Comparison of ENCODE assay signal across 9 cellular contexts in the genomic region with DNA sequence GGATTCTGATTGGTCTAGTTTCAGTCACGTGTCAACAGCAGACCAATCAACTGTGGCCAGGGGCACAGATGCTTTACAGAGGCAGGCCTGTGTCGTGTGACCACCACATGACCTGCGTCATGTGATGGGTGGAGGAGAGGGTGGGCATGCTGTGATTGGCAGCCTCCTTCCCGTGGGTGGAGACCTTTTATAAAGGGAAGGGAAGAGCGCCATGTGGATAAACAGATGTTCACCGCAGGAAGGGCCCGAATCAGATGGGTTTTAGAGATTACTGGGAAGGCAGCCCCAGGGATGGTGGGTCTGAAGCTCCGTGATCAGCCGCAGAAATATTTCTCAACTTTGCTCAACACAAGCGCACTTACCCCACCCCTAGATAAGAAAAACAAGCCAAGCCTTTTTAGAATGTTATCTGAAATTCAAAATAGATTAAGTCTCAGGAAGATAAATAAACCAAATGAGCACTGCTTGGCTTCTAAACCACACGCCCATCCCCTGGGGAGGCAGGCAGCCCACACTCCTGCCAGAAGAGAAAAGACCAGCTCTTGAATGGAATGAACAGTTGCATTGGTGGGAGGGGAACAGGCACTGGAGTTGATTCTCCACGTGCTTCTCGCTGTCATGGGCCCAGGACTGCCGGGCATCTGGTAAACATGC. TPM values are rescaled to one million over a fixed set of nuclear protein-coding genes. Genes with fewer than 3 reads are reported as not detected.
DNase-seq lines count a peak whose midpoint lies in the region; ATAC-seq and TF ChIP-seq lines count a peak whose summit lies in the region.
"Had no signal": no experiment of that assay in that cellular context is flagged by ENCODE, and none has a peak within 500 bp of the region (broad histone marks: within the 10 kb centered on the region; RNA-seq: fewer than 3 reads in every experiment).

No MANE protein-coding gene starts in this region.

- CTCF ChIA-PET in MCF 10A (lab: Yijun Ruan, JAX) = interaction anchor here (0.6 kb wide), 1 partner anchor 9 kb away, joined by 3 read pairs; no protein-coding TSS in a partner anchor

- H3K4me1 ChIP-seq in GM23338 (ENCODE audit: insufficient read depth) (peaks cover 18% of the 10 kb centered on the region), SJSA1 (replicated peaks) (peaks cover 63% of the 10 kb centered on the region), foreskin keratinocyte (no peaks in the 10 kb centered on the region)

- H3K27me3 Mint-ChIP-seq in GM23338 (ENCODE audit: insufficient read depth, low read depth, poor library complexity) (peaks cover 3% of the 10 kb centered on the region), MCF 10A (ENCODE audit: insufficient read depth, unreplicated experiment) (peaks cover 11% of the 10 kb centered on the region)

- no peak overlapping the region for H3K27ac Mint-ChIP-seq in GM23338
- H3K27ac Mint-ChIP-seq in MCF 10A (ENCODE audit: low read depth, unreplicated experiment) = no peak overlapping the region

- TF ChIP-seq CTCF in GM23338 (conservative IDR thresholded peaks at IDR 0.05; ENCODE audit: low read depth in 2 of 2) = no peak
- no peak for TF ChIP-seq CTCF in foreskin keratinocyte (conservative IDR thresholded peaks at IDR 0.05)
- no peak for TF ChIP-seq CTCF in MCF 10A (IDR thresholded peaks at IDR 0.05; ENCODE audit: unreplicated experiment)

- H3K79me2 ChIP-seq in GM23338 (replicated peaks; ENCODE audit: insufficient read depth) = no peaks in the 10 kb centered on the region

- DNase-seq in GM23338 (ENCODE audit: low spot score) = peak; percentile 33
- peak; percentile 99 for DNase-seq in SJSA1 (ENCODE audit: low read depth in 1 of 2, low spot score in 2 of 2)
- no peak for DNase-seq in foreskin keratinocyte
- peak; percentile 51 for DNase-seq in skeletal muscle cell (ENCODE audit: low read depth)
- DNase-seq in NOMO-1 treated with DMSO at 0.1 percent for 48 hours (lab: John Stamatoyannopoulos, UW; ENCODE audit: unreplicated experiment) = no peak
- no peak for DNase-seq in MCF 10A (ENCODE audit: unreplicated experiment)
- DNase-seq in occipital lobe (lab: John Stamatoyannopoulos, UW) = no peak
- DNase-seq: NCI-H1436 treated with DMSO at 0.1 percent for 48 hours had no signal

- no peaks in the 10 kb centered on the region for H3F3A ChIP-seq in GM23338 (replicated peaks; ENCODE audit: low read depth)

- no peaks in the 10 kb centered on the region for H4K20me1 ChIP-seq in GM23338 (replicated peaks; ENCODE audit: insufficient read depth)

- H3K4me3 ChIP-seq in GM23338 = no peak overlapping the region
- no peak overlapping the region for H3K4me3 ChIP-seq in SJSA1
- no peak overlapping the region for H3K4me3 ChIP-seq in skeletal muscle cell (ENCODE audit: low read depth, low read length)

- H3K27me3 ChIP-seq in GM23338 (ENCODE audit: insufficient read depth) (no peaks in the 10 kb centered on the region), SJSA1 (replicated peaks) (no peaks in the 10 kb centered on the region), foreskin keratinocyte (no peaks in the 10 kb centered on the region)

- no peak overlapping the region for H2AFZ ChIP-seq in GM23338

- H3K4me3 Mint-ChIP-seq in GM23338 = no peak overlapping the region
- no peak overlapping the region for H3K4me3 Mint-ChIP-seq in MCF 10A (ENCODE audit: unreplicated experiment)

- H3K27ac ChIP-seq in GM23338 (ENCODE audit: low read depth) (no peak overlapping the region), SJSA1 (peak overlapping the region; percentile 37), foreskin keratinocyte (no peak overlapping the region)

- H3K36me3 ChIP-seq in GM23338 (ENCODE audit: insufficient read depth) = no peaks in the 10 kb centered on the region
- no peaks in the 10 kb centered on the region for H3K36me3 ChIP-seq in SJSA1

- no peaks in the 10 kb centered on the region; the same call in 2 of the 3 replicates for H3K9me3 Mint-ChIP-seq in GM23338
- H3K9me3 Mint-ChIP-seq in MCF 10A (ENCODE audit: unreplicated experiment) = no peaks in the 10 kb centered on the region

- H3K9me2 ChIP-seq in GM23338 (ENCODE audit: insufficient read depth) = no peaks in the 10 kb centered on the region

- BruUV-seq in MCF 10A (replicated peaks; lab: Mats Ljungman, UMichigan) = no TSS peak

- intact Hi-C loops in MCF 10A (cut with micrococcal nuclease) = no loop called here

- H3K4me1 Mint-ChIP-seq in GM23338 (peaks cover 34% of the 10 kb centered on the region), MCF 10A (ENCODE audit: insufficient read depth, unreplicated experiment) (no peaks in the 10 kb centered on the region)

- no peaks in the 10 kb centered on the region for H3K9me3 ChIP-seq in SJSA1 (replicated peaks)

- POLR2A ChIA-PET in MCF 10A (lab: Yijun Ruan, JAX) = no interaction called here

- peak; percentile 12; the same call in 1 of the 3 replicates for ATAC-seq in GM23338
- ATAC-seq in foreskin keratinocyte = peak; percentile 15
- ATAC-seq in HG02623 (IDR thresholded peaks at IDR 0.05; ENCODE audit: unreplicated experiment) = no peak

- H3K36me3 Mint-ChIP-seq in GM23338 (ENCODE audit: low read depth) = no peaks in the 10 kb centered on the region
- no peaks in the 10 kb centered on the region for H3K36me3 Mint-ChIP-seq in MCF 10A (ENCODE audit: insufficient read depth, unreplicated experiment)

- H3K4me2 ChIP-seq in GM23338 = no peak overlapping the region

TF ChIP-seq in GM23338, 12 proteins besides CTCF, POLR2A, EP300 and RAD21:
- TF ChIP-seq STAT1 (IDR thresholded peaks at IDR 0.05; ENCODE audit: unreplicated experiment) (no peak), CREB1 (CRISPR knock-in tag; IDR thresholded peaks at IDR 0.05; ENCODE audit: low read depth) (no peak), EZH2phosphoT487 (IDR thresholded peaks at IDR 0.05; ENCODE audit: unreplicated experiment) (no peak)
- TF ChIP-seq, protein P1, sequence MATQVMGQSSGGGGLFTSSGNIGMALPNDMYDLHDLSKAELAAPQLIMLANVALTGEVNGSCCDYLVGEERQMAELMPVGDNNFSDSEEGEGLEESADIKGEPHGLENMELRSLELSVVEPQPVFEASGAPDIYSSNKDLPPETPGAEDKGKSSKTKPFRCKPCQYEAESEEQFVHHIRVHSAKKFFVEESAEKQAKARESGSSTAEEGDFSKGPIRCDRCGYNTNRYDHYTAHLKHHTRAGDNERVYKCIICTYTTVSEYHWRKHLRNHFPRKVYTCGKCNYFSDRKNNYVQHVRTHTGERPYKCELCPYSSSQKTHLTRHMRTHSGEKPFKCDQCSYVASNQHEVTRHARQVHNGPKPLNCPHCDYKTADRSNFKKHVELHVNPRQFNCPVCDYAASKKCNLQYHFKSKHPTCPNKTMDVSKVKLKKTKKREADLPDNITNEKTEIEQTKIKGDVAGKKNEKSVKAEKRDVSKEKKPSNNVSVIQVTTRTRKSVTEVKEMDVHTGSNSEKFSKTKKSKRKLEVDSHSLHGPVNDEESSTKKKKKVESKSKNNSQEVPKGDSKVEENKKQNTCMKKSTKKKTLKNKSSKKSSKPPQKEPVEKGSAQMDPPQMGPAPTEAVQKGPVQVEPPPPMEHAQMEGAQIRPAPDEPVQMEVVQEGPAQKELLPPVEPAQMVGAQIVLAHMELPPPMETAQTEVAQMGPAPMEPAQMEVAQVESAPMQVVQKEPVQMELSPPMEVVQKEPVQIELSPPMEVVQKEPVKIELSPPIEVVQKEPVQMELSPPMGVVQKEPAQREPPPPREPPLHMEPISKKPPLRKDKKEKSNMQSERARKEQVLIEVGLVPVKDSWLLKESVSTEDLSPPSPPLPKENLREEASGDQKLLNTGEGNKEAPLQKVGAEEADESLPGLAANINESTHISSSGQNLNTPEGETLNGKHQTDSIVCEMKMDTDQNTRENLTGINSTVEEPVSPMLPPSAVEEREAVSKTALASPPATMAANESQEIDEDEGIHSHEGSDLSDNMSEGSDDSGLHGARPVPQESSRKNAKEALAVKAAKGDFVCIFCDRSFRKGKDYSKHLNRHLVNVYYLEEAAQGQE (IDR thresholded peaks at IDR 0.05; ENCODE audit: unreplicated experiment) = no peak

RNA-seq across cellular contexts. Expression of a gene that starts 43.6 kb away (rescaled TPM):
- 1.0 TPM in 1 of 2 replicates, not detected in the other for total RNA-seq in GM23338 (2014; rRNA removed; shearing (Covaris generic))
- polyA plus RNA-seq in GM23338 (2016; fragmentation: Nextera tagmentation; extraction: Ambion mirVana) (0.57 TPM in 1 of 2 replicates, not detected in the other), foreskin keratinocyte (0.17 and 0.19 TPM in 2 replicates)
- total RNA-seq in SJSA1 (2014; rRNA removed; shearing (Covaris generic)) = 2.9 and 3.0 TPM in 2 replicates
- total RNA-seq in foreskin keratinocyte (0.17 and 0.18 TPM in 2 replicates), MCF 10A (2022) (0.82 TPM in 1 of 2 replicates, not detected in the other), occipital lobe (1.9 TPM)

Comparison
In these comparisons a context has a peak if more than half of its experiments do, and no peak if none do; other contexts are left out.
1. DNase-seq: peak in GM23338 (single experiment), SJSA1 (2 of 2) and skeletal muscle cell (single experiment); none in foreskin keratinocyte (0 of 2), NOMO-1 treated with DMSO at 0.1 percent for 48 hours (single experiment), MCF 10A (single experiment) and occipital lobe (single experiment).